2 cellular contexts compared by ENCODE assay signal in genomic region chr5:72149742-72150141, GRCh38.
TF ChIP-seq lines count a peak whose summit lies in the region.

No MANE protein-coding gene starts in this region.

TF ChIP-seq in HepG2, 621 proteins besides CTCF, POLR2A, EP300 and RAD21:
- TF ChIP-seq STAG1 (CRISPR knock-in tag; IDR thresholded peaks at IDR 0.05) (0 out of 2 replicates have a peak, but pooled peaks have one; percentile 12), U2AF2 (IDR thresholded peaks at IDR 0.05; ENCODE audit: low read depth, low read length) (no peak), MED1 (CRISPR knock-in tag; IDR thresholded peaks at IDR 0.05) (no peak), CBFB (CRISPR knock-in tag; IDR thresholded peaks at IDR 0.05) (no peak)

TF ChIP-seq in K562, 482 proteins besides CTCF, POLR2A, EP300 and RAD21:
- TF ChIP-seq ZNF707 (CRISPR knock-in tag; conservative IDR thresholded peaks at IDR 0.05) = no peak
- TF ChIP-seq MCM7 (IDR thresholded peaks at IDR 0.05) = no peak
- 0 out of 2 replicates have a peak, but pooled peaks have one; percentile 5 for TF ChIP-seq MEF2A (IDR thresholded peaks at IDR 0.05; ENCODE audit: control insufficient read depth, low read depth, low read length)
TF ChIP-seq in K562: peak in this region for 1.
